In genomic region chr12:92080390-92081285, GRCh38 we compare ENCODE assay signal across 1 cellular context.
TF ChIP-seq lines count a peak whose summit lies in the region.

No MANE protein-coding gene starts in this region.

TF ChIP-seq in HepG2, 621 proteins besides CTCF, POLR2A, EP300 and RAD21 (continued from another document):
- no peak for TF ChIP-seq ZNF318 (CRISPR knock-in tag; IDR thresholded peaks at IDR 0.05)
